ENCODE assay signal across 11 cellular contexts in genomic region chr4:7967501-7968261, GRCh38. TPM values are rescaled to one million over a fixed set of nuclear protein-coding genes. Genes with fewer than 3 reads are reported as not detected.
DNase-seq lines count a peak whose midpoint lies in the region; ATAC-seq, FAIRE-seq and TF ChIP-seq lines count a peak whose summit lies in the region.
"Had no signal": no experiment of that assay in that cellular context is flagged by ENCODE, and none has a peak within 500 bp of the region (broad histone marks: within the 10 kb centered on the region; RNA-seq: fewer than 3 reads in every experiment).

No MANE protein-coding gene starts in this region.

- in situ Hi-C loops in GM12878 (cut with MboI): no loop called here

- peak overlapping the region; percentile 16 to 86 for H3K27ac Mint-ChIP-seq in activated naive CD4-positive, alpha-beta T cell treated with anti-CD3 and anti-CD28 coated beads, Interleukin-2, amount 50 U/mL, for 72 hours
- H3K27ac Mint-ChIP-seq: stimulated activated naive B cell treated with anti-CD40 and anti-IgM and Interleukin-4, amounts not matched to agents 10 μg/mL and 1 μg/mL and 100 μg/mL, for 72 hours had no signal

- FAIRE-seq in GM12878 (lab: Jason Lieb, UNC): no peak

- TF ChIP-seq EP300 in GM12878 (IDR thresholded peaks at IDR 0.05; ENCODE audit: borderline replicate concordance in 1 of 2, control insufficient read depth in 1 of 2, low read depth in 2 of 2, low read length in 2 of 2): no peak

- BruUV-seq in GM12878 (replicated peaks; lab: Mats Ljungman, UMichigan): no TSS peak

- DNase-seq in activated naive CD4-positive, alpha-beta T cell treated with anti-CD3 and anti-CD28 coated beads, Interleukin-2, amount 50 U/mL, for 72 hours (ENCODE audit: low spot score in 2 of 2): no peak
- no peak for DNase-seq in activated naive CD4-positive, alpha-beta T cell treated with Interleukin-2 at 50 U/mL for 16 hours
- no peak for DNase-seq in GM12878 (ENCODE audit: low read depth, low spot score)
- no peak for DNase-seq in thyroid gland
- no peak for DNase-seq in stimulated activated CD4-positive, alpha-beta T cell treated with anti-CD3 and anti-CD28 coated beads, Interleukin-15, amount 100 ng/mL, for 24 hours
- no peak for DNase-seq in 8988T
- DNase-seq: activated CD8-positive, alpha-beta memory T cell treated with anti-CD3 and anti-CD28 coated beads, Interleukin-2, amount 50 U/mL, for 4 hours; NCI-H1105 treated with DMSO at 0.1 percent for 48 hours; stimulated activated naive B cell treated with anti-CD40 and anti-IgM and Interleukin-4, amounts not matched to agents 10 μg/mL and 1 μg/mL and 100 μg/mL, for 72 hours had no signal

- ATAC-seq in activated naive CD4-positive, alpha-beta T cell treated with anti-CD3 and anti-CD28 coated beads, Interleukin-2, amount 50 U/mL, for 72 hours: no peak
- no peak for ATAC-seq in GM12878
- no peak for ATAC-seq in GM21526 (IDR thresholded peaks at IDR 0.05; ENCODE audit: low FRiP score, unreplicated experiment)
- ATAC-seq: stimulated activated naive B cell treated with anti-CD40 and anti-IgM and Interleukin-4, amounts not matched to agents 10 μg/mL and 1 μg/mL and 100 μg/mL, for 72 hours had no signal

- H3K36me3 ChIP-seq in GM12878 (ENCODE audit: control insufficient read depth in 2 of 2, insufficient read depth in 2 of 2, low read length in 1 of 2) (no peaks in the 10 kb centered on the region), liver (ENCODE audit: control insufficient read depth in 4 of 4, insufficient read depth in 3 of 4, low read depth in 1 of 4, low read length in 3 of 4) (no peaks in the 10 kb centered on the region), thyroid gland (no peaks in the 10 kb centered on the region)

- WGBS in GM12878 (ENCODE audit: insufficient coverage, insufficient replicate concordance, low lambda C conversion rate, missing lambda C conversion rate): 47% methylated on average over 21 of the region's 21 CpGs
- 71% methylated on average over 21 of the region's 21 CpGs for WGBS in liver
- 79 to 81% methylated on average over 14 to 21 of the region's 21 CpGs for WGBS in thyroid gland, 2 donors

- H3K36me3 Mint-ChIP-seq in activated naive CD4-positive, alpha-beta T cell treated with anti-CD3 and anti-CD28 coated beads, Interleukin-2, amount 50 U/mL, for 72 hours: peaks cover 0 to 38% of the 10 kb centered on the region in 2 donors

- CTCF ChIA-PET in GM12878 (lab: Yijun Ruan, JAX): interaction anchor here (0.7 to 1.9 kb wide), 3 partner anchors 8 to 164 kb away, joined by 4 to 6 read pairs (median 5); no protein-coding TSS in a partner anchor

- no peak for TF ChIP-seq CTCF in GM12878 (IDR thresholded peaks at IDR 0.05 in 2 of 3, conservative IDR thresholded peaks at IDR 0.05 in 1 of 3; ENCODE audit: control insufficient read depth in 2 of 3, extremely low read depth in 1 of 3, insufficient read depth in 1 of 3, low read depth in 3 of 3, low read length in 3 of 3)
- no peak for TF ChIP-seq CTCF in liver (IDR thresholded peaks at IDR 0.05; ENCODE audit: low read depth, low read length, missing input control)
- no peak for TF ChIP-seq CTCF in thyroid gland (IDR thresholded peaks at IDR 0.05)

- H3K79me2 ChIP-seq in GM12878 (ENCODE audit: control insufficient read depth, insufficient read depth, low read length): no peaks in the 10 kb centered on the region

- intact Hi-C loops in GM12878 (cut with micrococcal nuclease; ENCODE audit: unreplicated experiment): no loop called here
- intact Hi-C loops in thyroid gland (cut with DNase I): no loop called here

- H3K27me3 ChIP-seq in GM12878 (replicated peaks in 1 of 2; ENCODE audit: control insufficient read depth in 2 of 2, insufficient read depth in 2 of 2, low read length in 1 of 2) (no peaks in the 10 kb centered on the region), liver (ENCODE audit: control insufficient read depth in 4 of 4, insufficient read depth in 4 of 4, low read length in 3 of 4) (no peaks in the 10 kb centered on the region), thyroid gland (no peaks in the 10 kb centered on the region)

- TF ChIP-seq RAD21 in GM12878 (IDR thresholded peaks at IDR 0.05; ENCODE audit: insufficient read depth, low read depth, low read length): no peak
- no peak for TF ChIP-seq RAD21 in liver (IDR thresholded peaks at IDR 0.05)

- H3K9me3 ChIP-seq in GM12878 (replicated peaks; ENCODE audit: control insufficient read depth, insufficient read depth, low read length) (no peaks in the 10 kb centered on the region), liver (ENCODE audit: control insufficient read depth in 4 of 4, low read length in 3 of 4) (no peaks in the 10 kb centered on the region), thyroid gland (no peaks in the 10 kb centered on the region)

- POLR2A ChIA-PET in GM12878 (lab: Charles Lee): no interaction called here

- no peak overlapping the region for H3K4me2 ChIP-seq in GM12878 (ENCODE audit: control insufficient read depth, insufficient read depth)

- SMC1A ChIA-PET in GM12878 (lab: Charles Lee; ENCODE audit: uncharacterized antibody, unreplicated experiment): interaction anchor here (0.5 kb wide), 1 partner anchor 181 kb away, joined by 3 read pairs; no protein-coding TSS in a partner anchor

- RAD21 ChIA-PET in GM12878 (lab: Charles Lee; ENCODE audit: unreplicated experiment): no interaction called here

- no peaks in the 10 kb centered on the region for H3K9me3 Mint-ChIP-seq in activated naive CD4-positive, alpha-beta T cell treated with anti-CD3 and anti-CD28 coated beads, Interleukin-2, amount 50 U/mL, for 72 hours
- H3K9me3 Mint-ChIP-seq: stimulated activated naive B cell treated with anti-CD40 and anti-IgM and Interleukin-4, amounts not matched to agents 10 μg/mL and 1 μg/mL and 100 μg/mL, for 72 hours had no signal

- no peaks in the 10 kb centered on the region for H4K20me1 ChIP-seq in GM12878 (ENCODE audit: control insufficient read depth, insufficient read depth)

- no peak overlapping the region for H3K4me3 ChIP-seq in GM12878
- no peak overlapping the region for H3K4me3 ChIP-seq in liver (ENCODE audit: low read depth in 1 of 3, low read length in 3 of 3)
- no peak overlapping the region for H3K4me3 ChIP-seq in thyroid gland (replicated peaks in 1 of 3)

- H3K27ac ChIP-seq in GM12878 (ENCODE audit: control insufficient read depth, insufficient read depth) (no peak overlapping the region), liver (ENCODE audit: low read depth in 1 of 2, low read length in 2 of 2) (peak overlapping the region; percentile 18 to 54), thyroid gland (peak overlapping the region in 2 of 3 donors; percentile 57 to 61)

- TF ChIP-seq POLR2A in GM12878 (IDR thresholded peaks at IDR 0.05; ENCODE audit: low read depth, low read length): no peak
- no peak for TF ChIP-seq POLR2A in thyroid gland (IDR thresholded peaks at IDR 0.05)

- H3K9ac ChIP-seq in GM12878 (ENCODE audit: control insufficient read depth, insufficient read depth, low read length) (no peak overlapping the region), liver (ENCODE audit: low read depth in 1 of 2, low read length in 2 of 2) (no peak overlapping the region)

- H2AFZ ChIP-seq in GM12878 (ENCODE audit: control insufficient read depth, low read depth, low read length): peak overlapping the region; percentile 18; the same call in 1 of the 2 replicates

- H3K4me1 ChIP-seq in GM12878 (ENCODE audit: control insufficient read depth, insufficient read depth, low read length): peaks cover 31% of the 10 kb centered on the region
- peaks cover 0 to 5% (median 1%) of the 10 kb centered on the region in 4 donors for H3K4me1 ChIP-seq in liver (ENCODE audit: control insufficient read depth in 4 of 4, insufficient read depth in 4 of 4, low read length in 3 of 4)
- peaks cover 15 to 47% of the 10 kb centered on the region in 2 donors for H3K4me1 ChIP-seq in thyroid gland

TF ChIP-seq in GM12878, 131 proteins besides CTCF, POLR2A, EP300 and RAD21 (continues in another document):
- no peak for TF ChIP-seq NRF1 (conservative IDR thresholded peaks at IDR 0.05; ENCODE audit: low read depth, low read length)

TF ChIP-seq in liver, 16 proteins besides CTCF, POLR2A, EP300 and RAD21 (continues in another document):
- TF ChIP-seq SP1 (IDR thresholded peaks at IDR 0.05) (no peak), RXRA (IDR thresholded peaks at IDR 0.05) (no peak), GABPA (IDR thresholded peaks at IDR 0.05 in 1 of 2, conservative IDR thresholded peaks at IDR 0.05 in 1 of 2) (no peak), JUND (IDR thresholded peaks at IDR 0.05) (no peak), YY1 (IDR thresholded peaks at IDR 0.05) (no peak), FOXA1 (IDR thresholded peaks at IDR 0.05) (no peak)

RNA-seq across cellular contexts. Expression of gene AFAP1, which starts 28.0 kb away (rescaled TPM):
- total RNA-seq in activated naive CD4-positive, alpha-beta T cell treated with anti-CD3 and anti-CD28 coated beads, Interleukin-2, amount 50 U/mL, for 72 hours: 10 to 100 TPM; 10.2 to 41.9 TPM
- 0.08 TPM in 1 of 2 replicates, not detected in the other for total RNA-seq in GM12878 (2013; cell fraction: nucleolus; rRNA removed)
- 0.16 and 0.23 TPM in 2 replicates for total RNA-seq in GM12878 (2014; rRNA removed)
- not detected in 2 replicates for total RNA-seq in GM12878 (2014; rRNA removed; fragmentation: Illumina TruSeq; extraction: Trizol)
- 0.15 and 0.16 TPM in 2 replicates for total RNA-seq in GM12878 (2021)
- polyA plus RNA-seq in GM12878 (2011; ENCODE audit: low read depth): 0.10 TPM
- polyA plus RNA-seq in GM12878 (2011; rRNA removed): 0.12 and 0.14 TPM in 2 replicates
- polyA plus RNA-seq in GM12878 (2011; cell fraction: cytosol; rRNA removed): 0.03 and 0.13 TPM in 2 replicates
- polyA plus RNA-seq in GM12878 (2011; cell fraction: nucleus; rRNA removed): 0.39 and 0.45 TPM in 2 replicates
- 0.27 and 0.38 TPM in 2 replicates for polyA plus RNA-seq in GM12878 (2012)
- polyA plus RNA-seq in GM12878 (2014; fragmentation: Illumina TruSeq; extraction: Trizol): 0.03 TPM in 1 of 2 replicates, not detected in the other
- polyA plus RNA-seq in GM12878 (2014; fragmentation: Nextera tagmentation; extraction: Ambion mirVana): under 1 TPM; 0.02 to 0.04 TPM
- 0.01 and 0.03 TPM in 2 replicates for polyA plus RNA-seq in GM12878 (2014; rRNA removed)
- polyA plus RNA-seq in GM12878 (2016; fragmentation: Nextera tagmentation; extraction: Ambion mirVana): under 1 TPM; 0.09 to 0.23 TPM
- polyA minus RNA-seq in GM12878 (2011; rRNA and poly(A)+ RNA removed): 0.15 and 0.73 TPM in 2 replicates
- polyA minus RNA-seq in GM12878 (2011; cell fraction: cytosol; rRNA and poly(A)+ RNA removed): 0.13 TPM in 1 of 2 replicates, not detected in the other
- polyA minus RNA-seq in GM12878 (2011; cell fraction: nucleus; rRNA and poly(A)+ RNA removed): 0.12 and 1.4 TPM in 2 replicates
- 1 to 10 TPM; 2.1 to 3.2 TPM for total RNA-seq in liver
- polyA plus RNA-seq in liver: 1 to 10 TPM in 1 of 2 donors, under 1 TPM in 1; 0.40 to 1.0 TPM
- total RNA-seq in thyroid gland: 10 to 100 TPM; 12.3 to 33.3 (median 26.2) TPM
